ENCODE assay signal across 1 cellular context in genomic region chr17:42744283-42744805, GRCh38.
TF ChIP-seq lines count a peak whose summit lies in the region.

No MANE protein-coding gene starts in this region.

TF ChIP-seq in HepG2, 621 proteins besides CTCF, POLR2A, EP300 and RAD21 (continued from another document and continues in another):
- TF ChIP-seq FUBP1 (CRISPR knock-in tag; IDR thresholded peaks at IDR 0.05; ENCODE audit: borderline replicate concordance) (peak; percentile 69; the same call in 1 of the 2 replicates), DNMT3B (CRISPR knock-in tag; conservative IDR thresholded peaks at IDR 0.05) (no peak), HNF4G (IDR thresholded peaks at IDR 0.05; ENCODE audit: borderline replicate concordance, low read depth, low read length) (peak; percentile 53; the same call in 1 of the 2 replicates), HNF4G (CRISPR knock-in tag; IDR thresholded peaks at IDR 0.05; ENCODE audit: borderline replicate concordance, low read depth) (no peak; the same call in 1 of the 2 replicates), ZNF317 (CRISPR knock-in tag; IDR thresholded peaks at IDR 0.05) (peak; percentile 76; the same call in 1 of the 2 replicates), ATRX (CRISPR knock-in tag; IDR thresholded peaks at IDR 0.05; ENCODE audit: borderline replicate concordance) (no peak), PRMT3 (CRISPR knock-in tag; IDR thresholded peaks at IDR 0.05; ENCODE audit: borderline replicate concordance, low read depth) (0 out of 2 replicates have a peak, but pooled peaks have one; percentile 62), ZNF33B (CRISPR knock-in tag; IDR thresholded peaks at IDR 0.05) (no peak), ZEB1 (IDR thresholded peaks at IDR 0.05; ENCODE audit: insufficient replicate concordance, low read depth) (peak; percentile 14), NFE2 (CRISPR knock-in tag; IDR thresholded peaks at IDR 0.05) (no peak), KDM3A (CRISPR knock-in tag; IDR thresholded peaks at IDR 0.05; ENCODE audit: low read depth) (no peak), BORCS8-MEF2B (CRISPR knock-in tag; IDR thresholded peaks at IDR 0.05) (peak; percentile 48; the same call in 1 of the 2 replicates), U2AF1 (optimal IDR thresholded peaks at IDR 0.05; ENCODE audit: low read depth, low read length) (no peak), ZNF773 (CRISPR knock-in tag; IDR thresholded peaks at IDR 0.05; ENCODE audit: borderline replicate concordance) (peak; percentile 87; the same call in 1 of the 2 replicates), GATAD2A (CRISPR knock-in tag; IDR thresholded peaks at IDR 0.05) (peak; percentile 44; the same call in 1 of the 2 replicates), PBX2 (CRISPR knock-in tag; IDR thresholded peaks at IDR 0.05) (no peak), ATF4 (CRISPR knock-in tag; IDR thresholded peaks at IDR 0.05) (peak in 1 of 2 experiments; percentile 14; a peak in 1 of 4 replicates), DPF2 (CRISPR knock-in tag; IDR thresholded peaks at IDR 0.05; ENCODE audit: borderline replicate concordance, low read depth) (no peak), FOXC1 (CRISPR knock-in tag; IDR thresholded peaks at IDR 0.05; ENCODE audit: borderline replicate concordance) (peak; percentile 72), ZNF567 (CRISPR knock-in tag; IDR thresholded peaks at IDR 0.05; ENCODE audit: borderline replicate concordance) (no peak), ZNF232 (CRISPR knock-in tag; IDR thresholded peaks at IDR 0.05; ENCODE audit: borderline replicate concordance) (peak; percentile 77; the same call in 1 of the 2 replicates), MNT (IDR thresholded peaks at IDR 0.05) (peak; percentile 8; the same call in 1 of the 2 replicates), ZNF512B (CRISPR knock-in tag; IDR thresholded peaks at IDR 0.05; ENCODE audit: borderline replicate concordance) (0 out of 2 replicates have a peak, but pooled peaks have one; percentile 40), ZNF883 (CRISPR knock-in tag; IDR thresholded peaks at IDR 0.05; ENCODE audit: not compliant biosample characterization) (no peak), ZNF34 (CRISPR knock-in tag; IDR thresholded peaks at IDR 0.05; ENCODE audit: borderline replicate concordance) (peak; percentile 3; the same call in 1 of the 2 replicates), MYC (CRISPR knock-in tag; IDR thresholded peaks at IDR 0.05; ENCODE audit: borderline replicate concordance) (peak; percentile 77), PRDM15 (CRISPR knock-in tag; IDR thresholded peaks at IDR 0.05) (peak; percentile 86), ZNF790 (CRISPR knock-in tag; IDR thresholded peaks at IDR 0.05; ENCODE audit: borderline replicate concordance) (peak; percentile 18; the same call in 1 of the 2 replicates), MZF1 (CRISPR knock-in tag; IDR thresholded peaks at IDR 0.05; ENCODE audit: borderline replicate concordance) (no peak; the same call in 1 of the 2 replicates), ZSCAN25 (CRISPR knock-in tag; IDR thresholded peaks at IDR 0.05) (no peak), RBM22 (optimal IDR thresholded peaks at IDR 0.05; ENCODE audit: low read length) (no peak), ZBTB25 (CRISPR knock-in tag; IDR thresholded peaks at IDR 0.05) (peak; percentile 0; the same call in 1 of the 2 replicates), GABPA (IDR thresholded peaks at IDR 0.05; ENCODE audit: low read depth, low read length) (no peak), GABPA (CRISPR knock-in tag; IDR thresholded peaks at IDR 0.05; ENCODE audit: low read depth) (peak; percentile 39), ZBTB26 (CRISPR knock-in tag; IDR thresholded peaks at IDR 0.05; ENCODE audit: borderline replicate concordance) (no peak; the same call in 1 of the 2 replicates), MAFG (CRISPR knock-in tag; IDR thresholded peaks at IDR 0.05) (no peak), BCL3 (CRISPR knock-in tag; IDR thresholded peaks at IDR 0.05) (0 out of 2 replicates have a peak, but pooled peaks have one; percentile 60), ARNT2 (CRISPR knock-in tag; IDR thresholded peaks at IDR 0.05; ENCODE audit: low read depth) (0 out of 2 replicates have a peak, but pooled peaks have one; percentile 4), SOX6 (IDR thresholded peaks at IDR 0.05) (no peak), SOX6 (CRISPR knock-in tag; IDR thresholded peaks at IDR 0.05) (peak; percentile 33; the same call in 1 of the 2 replicates), ZFP36 (IDR thresholded peaks at IDR 0.05; ENCODE audit: borderline replicate concordance, low read depth, low read length, partially characterized antibody) (no peak), ZNF704 (CRISPR knock-in tag; IDR thresholded peaks at IDR 0.05; ENCODE audit: borderline replicate concordance) (0 out of 2 replicates have a peak, but pooled peaks have one; percentile 1), DMAP1 (CRISPR knock-in tag; IDR thresholded peaks at IDR 0.05) (peak; percentile 69)
